26 cellular contexts compared by ENCODE assay signal in genomic region chr7:98976396-98977185, GRCh38.
"Had no signal": no experiment of that assay in that cellular context is flagged by ENCODE, and none has a peak within 500 bp of the region (broad histone marks: within the 10 kb centered on the region; RNA-seq: fewer than 3 reads in every experiment).

No MANE protein-coding gene starts in this region.

- ATAC-seq: activated CD8-positive, alpha-beta T cell treated with anti-CD3 and anti-CD28 coated beads for 36 hours; activated naive CD8-positive, alpha-beta T cell treated with anti-CD3 and anti-CD28 coated beads, Interleukin-2, amount 50 U/mL, for 24 hours; activated T-cell treated with anti-CD3 and anti-CD28 coated beads, Interleukin-2, amount 50 U/mL, for 72 hours; activated T-helper 17 cell treated with anti-CD3 and anti-CD28 coated beads, Interleukin-2, amount 50 U/mL, for 72 hours; K562; PC-3 had no signal

- H3K4me2 ChIP-seq: SK-N-SH had no signal

- H3K9me2 ChIP-seq: SK-N-SH had no signal

- H3K27ac ChIP-seq: Peyer's patch, SJSA1 had no signal

- DNase-seq: activated CD4-positive, alpha-beta T cell treated with anti-CD3 and anti-CD28 coated beads, Interleukin-2, amount 10 ng/mL, durations not matched to agents 24 days and 14 days; activated CD4-positive, alpha-beta T cell treated with anti-CD3 and anti-CD28 coated beads, Interleukin-2, amount 50 U/mL, for 4 hours; activated CD8-positive, alpha-beta T cell treated with anti-CD3 and anti-CD28 coated beads for 36 hours; activated gamma-delta T cell treated with Interleukin-2 at 50 U/mL for 16 hours; activated naive CD4-positive, alpha-beta T cell treated with anti-CD3 and anti-CD28 coated beads for 36 hours; activated naive CD8-positive, alpha-beta T cell treated with anti-CD3 and anti-CD28 coated beads, Interleukin-2, amount 50 U/mL, for 24 hours; activated T-cell treated with anti-CD3 and anti-CD28 coated beads, Interleukin-2, amount 50 U/mL, for 1 hour; activated T-cell treated with anti-CD3 and anti-CD28 coated beads, Interleukin-2, amount 50 U/mL, for 72 hours; anterior cingulate cortex; IMR-90; NCI-H1105; NCI-H1417 treated with DMSO at 0.1 percent for 48 hours; NCI-H187 treated with DMSO at 0.1 percent for 48 hours; NCI-H2081; NCI-H2171 treated with DMSO at 0.1 percent for 48 hours; NCI-H2227 treated with DMSO at 0.1 percent for 48 hours; NCI-H446; NCI-H510A treated with DMSO at 0.1 percent for 48 hours; PC-3; Peyer's patch; RPMI8226; SHP77 treated with DMSO at 0.1 percent for 48 hours; SK-N-SH had no signal

- H3K4me1 ChIP-seq: Peyer's patch, SJSA1 had no signal

- H3K9me3 ChIP-seq: Peyer's patch, SJSA1, SK-N-SH had no signal

- H3K4me3 ChIP-seq: K562, Peyer's patch, SJSA1 had no signal
